In the genomic region with DNA sequence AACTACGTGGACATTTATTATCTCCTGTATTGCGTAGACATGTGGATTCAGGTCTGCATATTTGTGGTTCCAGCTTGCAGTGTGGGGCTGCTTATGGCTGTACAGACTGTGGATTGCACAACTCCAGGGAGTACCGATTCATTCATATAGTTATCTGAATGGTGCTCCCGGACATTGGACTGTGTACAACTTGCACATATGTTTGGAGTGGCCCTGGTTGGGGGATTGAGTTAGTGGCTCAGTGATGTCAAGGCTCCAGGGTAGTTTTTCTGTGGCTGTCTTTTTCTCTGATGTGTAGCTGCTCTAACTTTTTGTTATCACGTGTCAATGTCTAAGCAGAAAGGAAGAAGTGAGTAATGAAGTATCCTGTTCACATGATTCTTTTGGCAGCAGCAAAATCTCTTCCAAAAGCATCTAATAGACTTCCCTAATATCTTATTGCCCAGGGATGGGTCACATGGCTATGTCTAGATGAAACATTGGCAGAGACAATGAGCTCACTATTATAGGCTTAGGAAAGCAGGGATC, we compare ENCODE assay signal across 10 cellular contexts. TPM values are rescaled to one million over a fixed set of nuclear protein-coding genes. Genes with fewer than 3 reads are reported as not detected.
DNase-seq lines count a peak whose midpoint lies in the region; ATAC-seq and TF ChIP-seq lines count a peak whose summit lies in the region.
"Had no signal": no experiment of that assay in that cellular context is flagged by ENCODE, and none has a peak within 500 bp of the region (broad histone marks: within the 10 kb centered on the region; RNA-seq: fewer than 3 reads in every experiment).

No MANE protein-coding gene starts in this region.

- ATAC-seq in psoas muscle: peak in 3 of 4 donors; percentile 42 to 50 (median 43)

- no peaks in the 10 kb centered on the region for H3K36me3 ChIP-seq in fibroblast of lung (ENCODE audit: control insufficient read depth, insufficient read depth, low read length)
- peaks cover 2 to 19% of the 10 kb centered on the region in 2 donors for H3K36me3 ChIP-seq in psoas muscle (ENCODE audit: insufficient read depth in 1 of 2, low read depth in 1 of 2)

- H3K27me3 ChIP-seq in fibroblast of lung (ENCODE audit: control insufficient read depth, insufficient read depth, low read length) (no peaks in the 10 kb centered on the region), psoas muscle (ENCODE audit: insufficient read depth in 3 of 3, low read length in 2 of 3) (no peaks in the 10 kb centered on the region)

- H3K4me1 ChIP-seq in fibroblast of lung (ENCODE audit: control insufficient read depth, extremely low read depth, insufficient read depth, low read length) (peaks cover 5% of the 10 kb centered on the region), psoas muscle (peaks cover 6% of the 10 kb centered on the region)

- intact Hi-C loops in psoas muscle (cut with DNase I): no loop called here

- 58 to 64% (median 62%) methylated on average over 5 of the region's 5 CpGs for WGBS in psoas muscle, 3 donors

- H3K27ac ChIP-seq in fibroblast of lung (ENCODE audit: insufficient read depth, low read length) (no peak overlapping the region), psoas muscle (peak overlapping the region; percentile 50)
- H3K27ac ChIP-seq: KMS-11 had no signal

- no peaks in the 10 kb centered on the region for H3K9me3 ChIP-seq in fibroblast of lung (ENCODE audit: control insufficient read depth, insufficient read depth, low read depth, low read length)
- no peaks in the 10 kb centered on the region for H3K9me3 ChIP-seq in psoas muscle

- peak overlapping the region; percentile 13 for H3K4me2 ChIP-seq in fibroblast of lung (ENCODE audit: extremely low read depth, insufficient read depth, low read length)
- H3K4me2 ChIP-seq: KMS-11 had no signal

- H4K20me1 ChIP-seq in fibroblast of lung (ENCODE audit: control insufficient read depth, extremely low read depth, insufficient read depth, low read length): no peaks in the 10 kb centered on the region

- H3K4me3 ChIP-seq in fibroblast of lung (replicated peaks in 1 of 4; ENCODE audit: control extremely low read depth in 1 of 4, insufficient read depth in 1 of 4, low read depth in 3 of 4, low read length in 4 of 4): no peak overlapping the region
- H3K4me3 ChIP-seq in psoas muscle: no peak overlapping the region

- DNase-seq in GM03348 (ENCODE audit: low spot score) (peak; percentile 63), OCI-M1 (lab: John Stamatoyannopoulos, UW) (peak; percentile 61), fibroblast of lung (ENCODE audit: low read depth in 2 of 2) (peak; percentile 93 to 98), psoas muscle (no peak), DMS79 treated with DMSO at 0.1 percent for 48 hours (lab: John Stamatoyannopoulos, UW) (no peak), SW 1271 (lab: John Stamatoyannopoulos, UW) (no peak), KG1 (lab: John Stamatoyannopoulos, UW) (no peak), germinal center (ENCODE audit: low spot score) (no peak)
- DNase-seq: activated CD4-positive, alpha-beta memory T cell treated with anti-CD3 and anti-CD28 coated beads, Interleukin-2, amount 10 ng/mL, durations not matched to agents 7 days and 5 days had no signal

- no peaks in the 10 kb centered on the region for H3K79me2 ChIP-seq in fibroblast of lung (ENCODE audit: control insufficient read depth, insufficient read depth, low read length)

- no peak for TF ChIP-seq CTCF in fibroblast of lung (conservative IDR thresholded peaks at IDR 0.05 in 1 of 2, IDR thresholded peaks at IDR 0.05 in 1 of 2; ENCODE audit: low read depth in 1 of 2, low read length in 2 of 2)
- TF ChIP-seq CTCF in psoas muscle (IDR thresholded peaks at IDR 0.05): no peak

- no peak overlapping the region for H2AFZ ChIP-seq in fibroblast of lung (ENCODE audit: low read length)

- no peak overlapping the region for H3K9ac ChIP-seq in fibroblast of lung (ENCODE audit: insufficient read depth, low read length)
- H3K9ac ChIP-seq: KMS-11 had no signal

RNA-seq across cellular contexts. Expression of a gene that starts 15.8 kb away (rescaled TPM):
- 2.6 and 4.1 TPM in 2 replicates for total RNA-seq in fibroblast of lung
- 1.7 TPM in 2 replicates for polyA plus RNA-seq in fibroblast of lung
- 0.48 and 1.1 TPM in 2 replicates for polyA plus RNA-seq in fibroblast of lung (2012)
- not detected in 2 replicates for polyA minus RNA-seq in fibroblast of lung (ENCODE audit: low replicate concordance)
- total RNA-seq in psoas muscle: 10 to 100 TPM in 1 of 4 donors, 1 to 10 TPM in 3; 8.7 to 22.9 (median 9.6) TPM
- polyA plus RNA-seq in psoas muscle: 10 to 100 TPM in 1 of 3 donors, 1 to 10 TPM in 2; 7.6 to 14.9 (median 8.9) TPM
- total RNA-seq: activated CD4-positive, alpha-beta memory T cell treated with anti-CD3 and anti-CD28 coated beads, Interleukin-2, amount 10 ng/mL, durations not matched to agents 7 days and 5 days had no signal

Comparison
In these comparisons a context has a peak if more than half of its experiments do, and no peak if none do; other contexts are left out.
1. DNase-seq: peak in GM03348 (single experiment), OCI-M1 (single experiment) and fibroblast of lung (2 of 2); none in psoas muscle (0 of 2), DMS79 treated with DMSO at 0.1 percent for 48 hours (single experiment), SW 1271 (0 of 2), KG1 (single experiment) and germinal center (single experiment).